ENCODE assay signal across 28 cellular contexts in genomic region chr13:40070357-40070756, GRCh38.
DNase-seq lines count a peak whose midpoint lies in the region; ATAC-seq and TF ChIP-seq lines count a peak whose summit lies in the region.
"Had no signal": no experiment of that assay in that cellular context is flagged by ENCODE, and none has a peak within 500 bp of the region (broad histone marks: within the 10 kb centered on the region; RNA-seq: fewer than 3 reads in every experiment).

No MANE protein-coding gene starts in this region.

- H3K4me1 ChIP-seq in Karpas-422 (ENCODE audit: low read length) (peaks cover 18% of the 10 kb centered on the region), tibial nerve (peaks cover 0 to 20% (median 7%) of the 10 kb centered on the region in 4 donors)
- H3K4me1 ChIP-seq: BLaER1, breast epithelium had no signal

- H3K27ac Mint-ChIP-seq in activated naive CD4-positive, alpha-beta T cell treated with anti-CD3 and anti-CD28 coated beads, Interleukin-2, amount 50 U/mL, for 24 hours = peak overlapping the region; percentile 72
- H3K27ac Mint-ChIP-seq in activated T-helper 17 cell treated with anti-CD3 and anti-CD28 coated beads, Interleukin-2, amount 50 U/mL, for 72 hours = peak overlapping the region; percentile 58
- H3K27ac Mint-ChIP-seq: activated CD8-positive, alpha-beta memory T cell treated with anti-CD3 and anti-CD28 coated beads, Interleukin-2, amount 10 ng/mL, durations not matched to agents 7 days and 5 days; H9 had no signal

- peak overlapping the region; percentile 59; the same call in 1 of the 2 replicates for H3K27ac ChIP-seq in Karpas-422 (ENCODE audit: low read length)
- H3K27ac ChIP-seq in tibial nerve = peak overlapping the region in 3 of 4 donors; percentile 22 to 69 (median 31)
- H3K27ac ChIP-seq: BLaER1, breast epithelium, right atrium auricular region, thoracic aorta, vagina, WERI-Rb-1 had no signal

- H2AFZ ChIP-seq in Karpas-422 (ENCODE audit: low read length) = peak overlapping the region; percentile 32

- no peaks in the 10 kb centered on the region for H3K9me3 Mint-ChIP-seq in activated naive CD4-positive, alpha-beta T cell treated with anti-CD3 and anti-CD28 coated beads, Interleukin-2, amount 50 U/mL, for 24 hours
- no peaks in the 10 kb centered on the region for H3K9me3 Mint-ChIP-seq in activated T-helper 17 cell treated with anti-CD3 and anti-CD28 coated beads, Interleukin-2, amount 50 U/mL, for 72 hours
- H3K9me3 Mint-ChIP-seq: activated CD4-positive, alpha-beta T cell treated with anti-CD3 and anti-CD28 coated beads, Interleukin-2, amount 10 ng/mL, durations not matched to agents 7 days and 5 days; H9 had no signal

- no peak for TF ChIP-seq CTCF in tibial nerve (IDR thresholded peaks at IDR 0.05)

- H3K36me3 Mint-ChIP-seq in activated naive CD4-positive, alpha-beta T cell treated with anti-CD3 and anti-CD28 coated beads, Interleukin-2, amount 50 U/mL, for 24 hours = peaks cover 1% of the 10 kb centered on the region
- H3K36me3 Mint-ChIP-seq in activated T-helper 17 cell treated with anti-CD3 and anti-CD28 coated beads, Interleukin-2, amount 50 U/mL, for 72 hours (ENCODE audit: low read depth) = no peaks in the 10 kb centered on the region
- H3K36me3 Mint-ChIP-seq: activated CD8-positive, alpha-beta memory T cell treated with anti-CD3 and anti-CD28 coated beads, Interleukin-2, amount 10 ng/mL, durations not matched to agents 7 days and 5 days had no signal

- H4K20me1 ChIP-seq in Karpas-422 (ENCODE audit: insufficient read depth, low read depth, low read length) = no peaks in the 10 kb centered on the region
- H4K20me1 ChIP-seq: BLaER1 had no signal

- no peak for DNase-seq in activated naive CD4-positive, alpha-beta T cell (lab: John Stamatoyannopoulos, UW)
- no peak for DNase-seq in Karpas-422
- no peak for DNase-seq in tibial nerve (ENCODE audit: low spot score in 2 of 2)
- no peak for DNase-seq in NCI-H524 treated with DMSO at 0.1 percent for 48 hours (lab: John Stamatoyannopoulos, UW)
- DNase-seq: activated CD4-positive, alpha-beta T cell treated with anti-CD3 and anti-CD28 coated beads, Interleukin-2, amount 10 ng/mL, durations not matched to agents 7 days and 5 days; activated CD8-positive, alpha-beta memory T cell treated with anti-CD3 and anti-CD28 coated beads, Interleukin-2, amount 10 ng/mL, durations not matched to agents 7 days and 5 days; activated naive CD4-positive, alpha-beta T cell treated with Interleukin-2 at 50 U/mL for 16 hours; activated T-cell treated with anti-CD3 and anti-CD28 coated beads, Interleukin-2, amount 50 U/mL, for 48 hours; DMS53; H9; heart right ventricle; NCI-H1436; NCI-H2081 treated with DMSO at 0.1 percent for 48 hours; NCI-H526 treated with DMSO at 0.1 percent for 48 hours; SHP77 treated with DMSO at 0.1 percent for 48 hours; stimulated activated naive CD4-positive, alpha-beta T cell; SW 1271; T1000; WERI-Rb-1 had no signal

- H3K79me2 ChIP-seq in Karpas-422 (ENCODE audit: low read length) = no peaks in the 10 kb centered on the region

- peak overlapping the region; percentile 14; the same call in 1 of the 2 replicates for H3K9ac ChIP-seq in Karpas-422 (ENCODE audit: low read length)
- H3K9ac ChIP-seq: BLaER1 had no signal

- H3K4me2 ChIP-seq in Karpas-422 (ENCODE audit: low read depth, low read length, poor library complexity, severe bottlenecking) = peak overlapping the region; percentile 42
- H3K4me2 ChIP-seq: BLaER1 had no signal

- no peak overlapping the region for H3K4me3 Mint-ChIP-seq in activated naive CD4-positive, alpha-beta T cell treated with anti-CD3 and anti-CD28 coated beads, Interleukin-2, amount 50 U/mL, for 24 hours
- peak overlapping the region; percentile 14 for H3K4me3 Mint-ChIP-seq in activated T-helper 17 cell treated with anti-CD3 and anti-CD28 coated beads, Interleukin-2, amount 50 U/mL, for 72 hours
- H3K4me3 Mint-ChIP-seq: activated CD4-positive, alpha-beta T cell treated with anti-CD3 and anti-CD28 coated beads, Interleukin-2, amount 10 ng/mL, durations not matched to agents 7 days and 5 days; activated CD8-positive, alpha-beta memory T cell treated with anti-CD3 and anti-CD28 coated beads, Interleukin-2, amount 10 ng/mL, durations not matched to agents 7 days and 5 days; H9 had no signal

- H3K9me3 ChIP-seq in Karpas-422 (ENCODE audit: low read length) = no peaks in the 10 kb centered on the region
- no peaks in the 10 kb centered on the region for H3K9me3 ChIP-seq in tibial nerve
- H3K9me3 ChIP-seq: BLaER1, breast epithelium, heart right ventricle, right atrium auricular region, thoracic aorta, vagina had no signal

- H3K4me3 ChIP-seq in Karpas-422 (ENCODE audit: low read length) (no peak overlapping the region), tibial nerve (no peak overlapping the region)
- H3K4me3 ChIP-seq: BLaER1, breast epithelium, right atrium auricular region, smooth muscle cell, thoracic aorta, vagina had no signal

- H3K27me3 ChIP-seq in Karpas-422 (ENCODE audit: low read length) (no peaks in the 10 kb centered on the region), tibial nerve (no peaks in the 10 kb centered on the region)
- H3K27me3 ChIP-seq: BLaER1, breast epithelium, heart right ventricle, right atrium auricular region, vagina had no signal

- H3K36me3 ChIP-seq in Karpas-422 (ENCODE audit: insufficient read depth, low read length) (no peaks in the 10 kb centered on the region), tibial nerve (no peaks in the 10 kb centered on the region)
- H3K36me3 ChIP-seq: BLaER1, breast epithelium, heart right ventricle, right atrium auricular region, thoracic aorta, vagina, WERI-Rb-1 had no signal

- no peaks in the 10 kb centered on the region for H3K9me2 ChIP-seq in Karpas-422 (replicated peaks; ENCODE audit: insufficient read depth, low read length)

- H3K4me1 Mint-ChIP-seq in activated naive CD4-positive, alpha-beta T cell treated with anti-CD3 and anti-CD28 coated beads, Interleukin-2, amount 50 U/mL, for 24 hours = peaks cover 32% of the 10 kb centered on the region
- H3K4me1 Mint-ChIP-seq in activated T-helper 17 cell treated with anti-CD3 and anti-CD28 coated beads, Interleukin-2, amount 50 U/mL, for 72 hours = peaks cover 14% of the 10 kb centered on the region

- TF ChIP-seq POLR2A in tibial nerve (IDR thresholded peaks at IDR 0.05) = no peak

- no peak for TF ChIP-seq EP300 in tibial nerve (IDR thresholded peaks at IDR 0.05)

- ATAC-seq in activated T-helper 17 cell treated with anti-CD3 and anti-CD28 coated beads, Interleukin-2, amount 50 U/mL, for 72 hours (replicated peaks) = peak; percentile 29
- ATAC-seq in GM19035 (IDR thresholded peaks at IDR 0.05; ENCODE audit: unreplicated experiment) = no peak
- ATAC-seq: activated CD8-positive, alpha-beta memory T cell treated with anti-CD3 and anti-CD28 coated beads, Interleukin-2, amount 10 ng/mL, durations not matched to agents 7 days and 5 days had no signal

- H3K27me3 Mint-ChIP-seq in activated naive CD4-positive, alpha-beta T cell treated with anti-CD3 and anti-CD28 coated beads, Interleukin-2, amount 50 U/mL, for 24 hours = no peaks in the 10 kb centered on the region
- no peaks in the 10 kb centered on the region for H3K27me3 Mint-ChIP-seq in activated T-helper 17 cell treated with anti-CD3 and anti-CD28 coated beads, Interleukin-2, amount 50 U/mL, for 72 hours
- H3K27me3 Mint-ChIP-seq: activated CD4-positive, alpha-beta T cell treated with anti-CD3 and anti-CD28 coated beads, Interleukin-2, amount 10 ng/mL, durations not matched to agents 7 days and 5 days; activated CD8-positive, alpha-beta memory T cell treated with anti-CD3 and anti-CD28 coated beads, Interleukin-2, amount 10 ng/mL, durations not matched to agents 7 days and 5 days had no signal

- 74 to 84% methylated on average over 3 of the region's 3 CpGs for WGBS in tibial nerve, 2 donors
